ENCODE assay signal across 1 cellular context in genomic region chr10:11683529-11684320, GRCh38.
TF ChIP-seq lines count a peak whose summit lies in the region.

No MANE protein-coding gene starts in this region.

TF ChIP-seq in GM12878, 131 proteins besides CTCF, POLR2A, EP300 and RAD21 (continues in another document):
- TF ChIP-seq MLLT1 (IDR thresholded peaks at IDR 0.05) (no peak), IKZF1 (conservative IDR thresholded peaks at IDR 0.05) (0 out of 2 replicates have a peak, but pooled peaks have one; percentile 10), ZNF687 (IDR thresholded peaks at IDR 0.05) (no peak), IKZF2 (IDR thresholded peaks at IDR 0.05) (peak in 1 of 2 experiments; percentile 18; a peak in 1 of 4 replicates), YBX1 (IDR thresholded peaks at IDR 0.05) (no peak), NFIC (IDR thresholded peaks at IDR 0.05; ENCODE audit: low read depth, low read length) (no peak), PKNOX1 (IDR thresholded peaks at IDR 0.05) (no peak), CREB1 (IDR thresholded peaks at IDR 0.05; ENCODE audit: low read depth) (no peak), DPF2 (IDR thresholded peaks at IDR 0.05) (no peak), POLR2AphosphoS5 (IDR thresholded peaks at IDR 0.05; ENCODE audit: low read length) (no peak), RUNX3 (IDR thresholded peaks at IDR 0.05; ENCODE audit: low read length) (no peak), IRF3 (IDR thresholded peaks at IDR 0.05) (no peak), CHD2 (IDR thresholded peaks at IDR 0.05; ENCODE audit: borderline replicate concordance, low read depth, low read length) (no peak), CBX5 (IDR thresholded peaks at IDR 0.05; ENCODE audit: low read depth) (0 out of 2 replicates have a peak, but pooled peaks have one; percentile 54), ZNF217 (IDR thresholded peaks at IDR 0.05) (no peak), MTA3 (IDR thresholded peaks at IDR 0.05; ENCODE audit: borderline replicate concordance, low read length) (no peak), HDGF (IDR thresholded peaks at IDR 0.05) (no peak), ATF2 (IDR thresholded peaks at IDR 0.05; ENCODE audit: low read length) (0 out of 2 replicates have a peak, but pooled peaks have one; percentile 13), SRF (IDR thresholded peaks at IDR 0.05; ENCODE audit: low read depth in 2 of 2, low read length in 2 of 2) (no peak), KLF5 (IDR thresholded peaks at IDR 0.05; ENCODE audit: partially characterized antibody) (no peak), ZZZ3 (IDR thresholded peaks at IDR 0.05; ENCODE audit: control insufficient read depth, insufficient read length, low read depth) (no peak), MEF2A (IDR thresholded peaks at IDR 0.05; ENCODE audit: insufficient read depth, low read depth, low read length) (no peak), CHD4 (IDR thresholded peaks at IDR 0.05) (no peak), POU2F2 (IDR thresholded peaks at IDR 0.05; ENCODE audit: borderline replicate concordance, low read depth, low read length) (no peak), BMI1 (IDR thresholded peaks at IDR 0.05; ENCODE audit: borderline replicate concordance) (no peak), KAT2A (conservative IDR thresholded peaks at IDR 0.05; ENCODE audit: control insufficient read depth, low read depth, low read length) (no peak), MYB (IDR thresholded peaks at IDR 0.05; ENCODE audit: borderline replicate concordance, low read depth, low read length) (no peak), CEBPZ (IDR thresholded peaks at IDR 0.05; ENCODE audit: low read depth, low read length) (no peak), SMC3 (IDR thresholded peaks at IDR 0.05; ENCODE audit: borderline replicate concordance, low read length) (no peak), SMAD1 (IDR thresholded peaks at IDR 0.05; ENCODE audit: low read depth, partially characterized antibody) (no peak), SPI1 (IDR thresholded peaks at IDR 0.05; ENCODE audit: borderline replicate concordance, insufficient read depth, low read depth, low read length) (peak; percentile 52; the same call in 1 of the 2 replicates), STAT1 (conservative IDR thresholded peaks at IDR 0.05) (no peak), BCLAF1 (IDR thresholded peaks at IDR 0.05) (no peak), POLR2AphosphoS2 (IDR thresholded peaks at IDR 0.05; ENCODE audit: low read depth, low read length) (0 out of 2 replicates have a peak, but pooled peaks have one; percentile 41), E2F8 (IDR thresholded peaks at IDR 0.05; ENCODE audit: low read depth, partially characterized antibody) (no peak), YY1 (IDR thresholded peaks at IDR 0.05; ENCODE audit: low read depth, low read length) (no peak), MEF2B (IDR thresholded peaks at IDR 0.05; ENCODE audit: partially characterized antibody, poor library complexity, severe bottlenecking) (no peak), PBX3 (IDR thresholded peaks at IDR 0.05; ENCODE audit: insufficient replicate concordance, low read depth, low read length) (no peak), SREBF1 (IDR thresholded peaks at IDR 0.05; ENCODE audit: low read length) (no peak), GABPA (IDR thresholded peaks at IDR 0.05; ENCODE audit: low read depth) (no peak), USF1 (IDR thresholded peaks at IDR 0.05; ENCODE audit: borderline replicate concordance, extremely low read length, insufficient read depth, low read depth, low read length) (no peak), MTA2 (IDR thresholded peaks at IDR 0.05; ENCODE audit: low read depth) (0 out of 2 replicates have a peak, but pooled peaks have one; percentile 13)
